In the genomic region with DNA sequence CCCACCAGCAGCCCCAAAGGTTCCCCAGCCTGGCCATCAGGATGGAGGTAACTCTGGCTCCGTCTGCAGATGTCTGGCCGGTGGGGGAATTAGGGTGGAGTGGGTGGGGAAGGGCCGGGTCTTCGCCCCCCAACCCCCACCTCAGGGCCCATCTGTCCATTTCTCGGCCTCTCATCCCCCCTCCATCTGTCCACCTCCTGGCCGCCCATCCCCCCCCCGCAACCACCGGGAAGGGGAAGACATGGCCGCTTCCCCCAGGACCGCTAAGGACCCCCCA, we compare ENCODE assay signal across 8 cellular contexts. TPM values are rescaled to one million over a fixed set of nuclear protein-coding genes. Genes with fewer than 3 reads are reported as not detected.
DNase-seq lines count a peak whose midpoint lies in the region; ATAC-seq and TF ChIP-seq lines count a peak whose summit lies in the region.

No MANE protein-coding gene starts in this region.

- H3K27ac Mint-ChIP-seq in activated naive CD4-positive, alpha-beta T cell treated with anti-CD3 and anti-CD28 coated beads, Interleukin-2, amount 50 U/mL, for 24 hours: no peak overlapping the region
- H3K27ac Mint-ChIP-seq in activated B cell treated with CpG ODN at 0.5 μM for 24 hours: no peak overlapping the region

- no peaks in the 10 kb centered on the region for H3K9me3 Mint-ChIP-seq in activated naive CD4-positive, alpha-beta T cell treated with anti-CD3 and anti-CD28 coated beads, Interleukin-2, amount 50 U/mL, for 24 hours
- H3K9me3 Mint-ChIP-seq in activated B cell treated with CpG ODN at 0.5 μM for 24 hours: no peaks in the 10 kb centered on the region

- no peak for TF ChIP-seq CTCF in activated B cell treated with CpG ODN at 0.5 μM for 24 hours (IDR thresholded peaks at IDR 0.05)

- 0 out of 2 replicates have a peak, but pooled peaks cover 2% of the 10 kb centered on the region for H3K27me3 ChIP-seq in iPS DF 6.9 (ENCODE audit: control insufficient read depth, insufficient read depth, low read length)

- no peaks in the 10 kb centered on the region for H3K9me3 ChIP-seq in iPS DF 6.9 (ENCODE audit: control insufficient read depth, insufficient read depth, low read length)

- intact Hi-C loops in activated B cell treated with CpG ODN at 0.5 μM for 24 hours (cut with micrococcal nuclease): no loop called here

- peak overlapping the region; percentile 52; the same call in 1 of the 2 replicates for H3K4me3 ChIP-seq in iPS DF 6.9 (ENCODE audit: low read length)
- peak overlapping the region; percentile 79 for H3K4me3 ChIP-seq in urinary bladder (ENCODE audit: low read depth, low read length)

- no peak for ATAC-seq in activated B cell treated with CpG ODN at 0.5 μM for 24 hours (ENCODE audit: low read depth)
- no peak for ATAC-seq in GM19328 (IDR thresholded peaks at IDR 0.05; ENCODE audit: unreplicated experiment)
- no peak for ATAC-seq in GM21825 (IDR thresholded peaks at IDR 0.05; ENCODE audit: unreplicated experiment)

- POLR2A ChIA-PET in activated B cell treated with CpG ODN at 0.5 μM for 24 hours (lab: Charles Lee): no interaction called here

- H3K4me1 ChIP-seq in iPS DF 6.9 (ENCODE audit: control insufficient read depth, insufficient read depth, low read length) (peaks cover 3% of the 10 kb centered on the region; the same call in 1 of the 2 replicates), urinary bladder (ENCODE audit: insufficient read depth) (no peaks in the 10 kb centered on the region)

- peaks cover 19% of the 10 kb centered on the region for H3K4me1 Mint-ChIP-seq in activated naive CD4-positive, alpha-beta T cell treated with anti-CD3 and anti-CD28 coated beads, Interleukin-2, amount 50 U/mL, for 24 hours
- H3K4me1 Mint-ChIP-seq in activated B cell treated with CpG ODN at 0.5 μM for 24 hours: peaks cover 13% of the 10 kb centered on the region

- H3K27me3 Mint-ChIP-seq in activated naive CD4-positive, alpha-beta T cell treated with anti-CD3 and anti-CD28 coated beads, Interleukin-2, amount 50 U/mL, for 24 hours: no peaks in the 10 kb centered on the region
- peaks cover 2% of the 10 kb centered on the region for H3K27me3 Mint-ChIP-seq in activated B cell treated with CpG ODN at 0.5 μM for 24 hours

- CTCF ChIA-PET in activated B cell treated with CpG ODN at 0.5 μM for 24 hours (lab: Charles Lee): no interaction called here

- H3K27ac ChIP-seq in iPS DF 6.9 (ENCODE audit: low read length) (no peak overlapping the region), urinary bladder (ENCODE audit: low read depth) (no peak overlapping the region)

- H3K36me3 ChIP-seq in iPS DF 6.9 (ENCODE audit: control insufficient read depth, insufficient read depth, low read length): peaks cover 4% of the 10 kb centered on the region
- H3K36me3 ChIP-seq in urinary bladder (ENCODE audit: insufficient read depth): no peaks in the 10 kb centered on the region

- peak overlapping the region; percentile 79 for H3K4me3 Mint-ChIP-seq in activated naive CD4-positive, alpha-beta T cell treated with anti-CD3 and anti-CD28 coated beads, Interleukin-2, amount 50 U/mL, for 24 hours
- H3K4me3 Mint-ChIP-seq in activated B cell treated with CpG ODN at 0.5 μM for 24 hours: peak overlapping the region; percentile 73

- DNase-seq in activated naive CD4-positive, alpha-beta T cell treated with anti-CD3 and anti-CD28 coated beads, Interleukin-2, amount 50 U/mL, for 16 hours: no peak
- DNase-seq in activated B cell treated with CpG ODN at 0.5 μM for 24 hours (no peak), iPS DF 6.9 (ENCODE audit: low read depth, low spot score) (no peak)
- DNase-seq in effector CD4-positive, alpha-beta T cell: no peak

- no CpG with 5 or more reads among the region's 10 CpGs for WGBS in iPS DF 6.9 (ENCODE audit: insufficient coverage, insufficient read length)
- WGBS in urinary bladder: 21% methylated on average over 10 of the region's 10 CpGs

- peaks cover 2% of the 10 kb centered on the region for H3K36me3 Mint-ChIP-seq in activated naive CD4-positive, alpha-beta T cell treated with anti-CD3 and anti-CD28 coated beads, Interleukin-2, amount 50 U/mL, for 24 hours
- H3K36me3 Mint-ChIP-seq in activated B cell treated with CpG ODN at 0.5 μM for 24 hours (ENCODE audit: low read depth): peaks cover 2% of the 10 kb centered on the region

RNA-seq across cellular contexts. Expression of gene LRFN1, which starts 0.8 kb away (rescaled TPM):
- total RNA-seq in activated B cell treated with CpG ODN at 0.5 μM for 24 hours: 0.58 and 0.71 TPM in 2 replicates
- total RNA-seq in urinary bladder: 0.48 TPM
- polyA plus RNA-seq in urinary bladder: 1.7 TPM

RNA-seq across cellular contexts. Expression of gene GMFG, which starts 16.0 kb away (rescaled TPM):
- total RNA-seq in activated B cell treated with CpG ODN at 0.5 μM for 24 hours (149 and 168 TPM in 2 replicates), urinary bladder (12.3 TPM)
- 34.3 TPM for polyA plus RNA-seq in urinary bladder

RNA-seq across cellular contexts. Expression of gene SAMD4B, which starts 22.4 kb away (rescaled TPM):
- total RNA-seq in activated B cell treated with CpG ODN at 0.5 μM for 24 hours (53.0 and 60.7 TPM in 2 replicates), urinary bladder (37.3 TPM)
- 118 TPM for polyA plus RNA-seq in urinary bladder

RNA-seq across cellular contexts. Expression of gene IFNL1, which starts 23.6 kb away (rescaled TPM):
- total RNA-seq in activated B cell treated with CpG ODN at 0.5 μM for 24 hours (not detected in 2 replicates), urinary bladder (not detected)
- not detected for polyA plus RNA-seq in urinary bladder

RNA-seq across cellular contexts. Expression of gene IFNL2, which starts 51.6 kb away (rescaled TPM):
- not detected in 2 replicates for total RNA-seq in activated B cell treated with CpG ODN at 0.5 μM for 24 hours
- total RNA-seq in urinary bladder: not detected
- polyA plus RNA-seq in urinary bladder: not detected

Comparison
In these comparisons a context has a peak if more than half of its experiments do, and no peak if none do; other contexts are left out.
1. RNA of gene GMFG, which starts 16.0 kb away (total RNA-seq): 149 to 168 TPM in activated B cell treated with CpG ODN at 0.5 μM for 24 hours; 12.3 TPM in urinary bladder (single experiment); every median in the first group is over 10 times any median in the second.